13 cellular contexts compared by ENCODE assay signal in the genomic region with DNA sequence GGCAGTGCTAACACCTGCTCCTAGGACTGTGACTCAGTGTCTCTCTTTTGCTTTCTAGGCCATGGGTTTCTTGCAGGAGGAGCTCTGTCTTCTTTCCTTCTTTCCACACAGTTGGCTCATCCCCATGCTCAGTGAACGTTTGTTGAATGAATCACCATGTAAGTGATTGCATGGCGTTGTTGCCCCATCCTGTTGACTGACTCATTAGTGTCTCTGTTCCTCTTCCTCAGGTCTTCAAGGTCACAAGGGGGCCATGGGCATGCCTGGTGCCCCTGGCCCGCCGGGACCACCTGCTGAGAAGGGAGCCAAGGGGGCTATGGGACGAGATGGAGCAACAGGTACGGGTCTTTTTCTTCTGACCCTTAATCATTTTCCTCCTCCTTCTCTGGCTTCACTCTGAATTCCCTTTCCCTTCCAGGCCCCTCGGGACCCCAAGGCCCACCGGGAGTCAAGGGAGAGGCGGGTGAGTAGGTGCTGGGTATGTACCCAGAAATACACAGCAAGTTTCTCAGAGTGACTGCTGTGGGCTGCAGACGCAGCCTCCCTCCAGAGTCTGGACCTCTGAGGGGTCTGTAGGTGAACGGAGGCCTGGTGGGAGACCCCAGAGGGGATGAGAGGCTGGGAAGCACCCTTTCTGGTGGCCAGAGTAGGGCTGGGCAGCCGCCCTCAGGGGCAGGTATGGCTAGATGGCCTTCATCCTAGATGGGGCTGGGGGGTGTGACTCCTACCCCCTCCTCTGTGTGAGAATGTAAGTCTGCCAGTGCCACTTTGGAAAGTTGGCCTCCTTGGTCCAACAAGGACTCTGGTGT. TPM values are rescaled to one million over a fixed set of nuclear protein-coding genes. Genes with fewer than 3 reads are reported as not detected.
DNase-seq lines count a peak whose midpoint lies in the region; ATAC-seq and TF ChIP-seq lines count a peak whose summit lies in the region.
"Had no signal": no experiment of that assay in that cellular context is flagged by ENCODE, and none has a peak within 500 bp of the region (broad histone marks: within the 10 kb centered on the region; RNA-seq: fewer than 3 reads in every experiment).

No MANE protein-coding gene starts in this region.

- in situ Hi-C loops in Caki2 (cut with HindIII; ENCODE audit: low pct_unique_long_range_greater_than_20kb, low sequenced_read_pairs) = no loop called here

- H3K27ac Mint-ChIP-seq in activated naive CD4-positive, alpha-beta T cell treated with anti-CD3 and anti-CD28 coated beads, Interleukin-2, amount 10 ng/mL, durations not matched to agents 7 days and 5 days = no peak overlapping the region
- H3K27ac Mint-ChIP-seq: GM23338 had no signal

- CTCF ChIA-PET in activated naive CD4-positive, alpha-beta T cell treated with anti-CD3 and anti-CD28 coated beads, Interleukin-2, amount 10 ng/mL, durations not matched to agents 7 days and 5 days (lab: Charles Lee) = no interaction called here

- no peak overlapping the region for H3K4me3 ChIP-seq in NB4 (ENCODE audit: low read depth, low read length)
- H3K4me3 ChIP-seq: GM23338, testis had no signal

- H3K4me1 Mint-ChIP-seq in activated naive CD4-positive, alpha-beta T cell treated with anti-CD3 and anti-CD28 coated beads, Interleukin-2, amount 10 ng/mL, durations not matched to agents 7 days and 5 days = no peaks in the 10 kb centered on the region

- peaks cover 2% of the 10 kb centered on the region for H3K9me3 Mint-ChIP-seq in activated naive CD4-positive, alpha-beta T cell treated with anti-CD3 and anti-CD28 coated beads, Interleukin-2, amount 10 ng/mL, durations not matched to agents 7 days and 5 days

- no peak overlapping the region for H3K4me3 Mint-ChIP-seq in activated naive CD4-positive, alpha-beta T cell treated with anti-CD3 and anti-CD28 coated beads, Interleukin-2, amount 10 ng/mL, durations not matched to agents 7 days and 5 days
- H3K4me3 Mint-ChIP-seq: GM23338 had no signal

- H3K27ac ChIP-seq in epithelial cell of prostate (peak overlapping the region; percentile 77), caudate nucleus (ENCODE audit: low read depth, low read length) (no peak overlapping the region)
- H3K27ac ChIP-seq: neutrophil, testis had no signal

- H3K27me3 Mint-ChIP-seq in activated naive CD4-positive, alpha-beta T cell treated with anti-CD3 and anti-CD28 coated beads, Interleukin-2, amount 10 ng/mL, durations not matched to agents 7 days and 5 days = no peaks in the 10 kb centered on the region

- peak; percentile 16 for DNase-seq in Caki2 (ENCODE audit: low read depth)
- peak; percentile 71 for DNase-seq in NB4 (ENCODE audit: low read depth)
- peak; percentile 96 for DNase-seq in epithelial cell of prostate (ENCODE audit: low read depth, low spot score)
- DNase-seq in mucosa of gallbladder (ENCODE audit: low spot score) = peak; percentile 8
- no peak for DNase-seq in activated naive CD4-positive, alpha-beta T cell treated with anti-CD3 and anti-CD28 coated beads, Interleukin-2, amount 10 ng/mL, durations not matched to agents 7 days and 5 days
- no peak for DNase-seq in caudate nucleus (lab: John Stamatoyannopoulos, UW)
- no peak for DNase-seq in T-helper 1 cell
- DNase-seq: DMS 273 treated with DMSO at 0.1 percent for 48 hours, testis had no signal

- ATAC-seq in GM21619 (IDR thresholded peaks at IDR 0.05; ENCODE audit: unreplicated experiment) = no peak
- ATAC-seq: Panc1 had no signal

- no peak for TF ChIP-seq POLR2A in NB4 (IDR thresholded peaks at IDR 0.05; ENCODE audit: extremely low read depth, insufficient read length)

- no peak for TF ChIP-seq CTCF in NB4 (IDR thresholded peaks at IDR 0.05; ENCODE audit: low read depth, low read length)

- no peaks in the 10 kb centered on the region for H3K36me3 Mint-ChIP-seq in activated naive CD4-positive, alpha-beta T cell treated with anti-CD3 and anti-CD28 coated beads, Interleukin-2, amount 10 ng/mL, durations not matched to agents 7 days and 5 days

RNA-seq across cellular contexts. Expression of a gene that starts 32.3 kb away (rescaled TPM):
- total RNA-seq in Caki2 (2014; rRNA removed; shearing (Covaris generic); ENCODE audit: low replicate concordance) = not detected in 2 replicates
- total RNA-seq in mucosa of gallbladder = 1.1 TPM
- total RNA-seq: GM23338 had no signal

Comparison
In these comparisons a context has a peak if more than half of its experiments do, and no peak if none do; other contexts are left out.
1. DNase-seq: peak in Caki2 (single experiment), NB4 (single experiment), epithelial cell of prostate (single experiment) and mucosa of gallbladder (single experiment); none in activated naive CD4-positive, alpha-beta T cell treated with anti-CD3 and anti-CD28 coated beads, Interleukin-2, amount 10 ng/mL, durations not matched to agents 7 days and 5 days (single experiment), caudate nucleus (0 of 61) and T-helper 1 cell (0 of 5).